ENCODE assay signal across 8 cellular contexts in genomic region chr14:76956253-76957090, GRCh38.
A peak's percentile ranks its signal among the peaks of the same experiment; 100 is the strongest.
DNase-seq lines count a peak whose midpoint lies in the region; ATAC-seq and TF ChIP-seq lines count a peak whose summit lies in the region.

No MANE protein-coding gene starts in this region.

- H3K4me3 ChIP-seq in ACC112 (ENCODE audit: low read depth, low read length) = peak overlapping the region; percentile 52
- peak overlapping the region; percentile 35 to 57 (median 44) for H3K4me3 ChIP-seq in right lobe of liver

- DNase-seq in NCI-H748 treated with DMSO at 0.1 percent for 48 hours (lab: John Stamatoyannopoulos, UW) = peak; percentile 91
- peak; percentile 90 to 92 for DNase-seq in activated CD4-positive, alpha-beta T cell treated with anti-CD3 and anti-CD28 coated beads, Interleukin-2, amount 50 U/mL, for 4 hours
- DNase-seq in right lobe of liver = peak; percentile 93 to 94 (median 94)
- peak; percentile 85 for DNase-seq in stimulated activated CD4-positive, alpha-beta T cell treated with anti-CD3 and anti-CD28 coated beads, Interleukin-4, amount 100 ng/mL, for 1 hour

- peak overlapping the region; percentile 97 for H3K27ac Mint-ChIP-seq in dendritic cell treated with granulocyte-macrophage colony-stimulating factor and Interleukin-4, amounts not matched to agents 40 ng/mL and 50 ng/mL, for 4 days

- no peaks in the 10 kb centered on the region for H3K27me3 Mint-ChIP-seq in dendritic cell treated with granulocyte-macrophage colony-stimulating factor and Interleukin-4, amounts not matched to agents 40 ng/mL and 50 ng/mL, for 4 days

- H3K36me3 Mint-ChIP-seq in dendritic cell treated with granulocyte-macrophage colony-stimulating factor and Interleukin-4, amounts not matched to agents 40 ng/mL and 50 ng/mL, for 4 days (ENCODE audit: low read depth) = no peaks in the 10 kb centered on the region

- TF ChIP-seq CTCF in right lobe of liver (IDR thresholded peaks at IDR 0.05) = peak in 2 of 4 donors; percentile 10 to 28

- H3K4me1 Mint-ChIP-seq in dendritic cell treated with granulocyte-macrophage colony-stimulating factor and Interleukin-4, amounts not matched to agents 40 ng/mL and 50 ng/mL, for 4 days (ENCODE audit: low read depth) = peaks cover 81% of the 10 kb centered on the region

- WGBS in right lobe of liver (ENCODE audit: insufficient coverage, low coverage, low lambda C conversion rate, missing lambda C conversion rate) = 4% methylated on average over 5 of the region's 51 CpGs

- no peaks in the 10 kb centered on the region for H3K27me3 ChIP-seq in ACC112 (ENCODE audit: insufficient read depth, low read length)
- H3K27me3 ChIP-seq in right lobe of liver = no peaks in the 10 kb centered on the region

- no peaks in the 10 kb centered on the region for H3K79me2 ChIP-seq in ACC112 (ENCODE audit: control insufficient read depth, insufficient read depth, low read length, unreplicated experiment)

- intact Hi-C loops in dendritic cell treated with granulocyte-macrophage colony-stimulating factor and Interleukin-4, amounts not matched to agents 40 ng/mL and 50 ng/mL, for 4 days (cut with micrococcal nuclease) = loop anchor here (2.0 to 5.0 kb wide), 3 partner anchors 38 to 86 kb away; partner anchors contain the start of gene IRF2BPL
- intact Hi-C loops in right lobe of liver (cut with DNase I) = loop anchor here in 1 of 2 donors (10.0 kb wide), 1 partner anchor 68 kb away; the partner anchor contains the start of gene IRF2BPL

- H3K4me1 ChIP-seq in ACC112 (ENCODE audit: control insufficient read depth, insufficient read depth, low read length, unreplicated experiment) (peaks cover 58% of the 10 kb centered on the region), right lobe of liver (peaks cover 0 to 45% (median 16%) of the 10 kb centered on the region in 4 donors)

- H2AFZ ChIP-seq in ACC112 (ENCODE audit: low read length, unreplicated experiment) = peak overlapping the region; percentile 28

- H3K4me3 Mint-ChIP-seq in dendritic cell treated with granulocyte-macrophage colony-stimulating factor and Interleukin-4, amounts not matched to agents 40 ng/mL and 50 ng/mL, for 4 days = peak overlapping the region; percentile 66

- peak; percentile 71 for TF ChIP-seq POLR2A in GM18951 (IDR thresholded peaks at IDR 0.05; ENCODE audit: extremely low read depth, insufficient read depth, insufficient read length)
- TF ChIP-seq POLR2A in right lobe of liver (IDR thresholded peaks at IDR 0.05) = peak; percentile 58

- H3K36me3 ChIP-seq in ACC112 (ENCODE audit: insufficient read depth, low read length) (no peaks in the 10 kb centered on the region), right lobe of liver (no peaks in the 10 kb centered on the region)

- peak; percentile 37 for ATAC-seq in HG03521 (IDR thresholded peaks at IDR 0.05; ENCODE audit: unreplicated experiment)
- peak; percentile 69 to 82 (median 78) for ATAC-seq in right lobe of liver

- H3K9me3 ChIP-seq in right lobe of liver = no peaks in the 10 kb centered on the region

- no peaks in the 10 kb centered on the region for H3K9me3 Mint-ChIP-seq in dendritic cell treated with granulocyte-macrophage colony-stimulating factor and Interleukin-4, amounts not matched to agents 40 ng/mL and 50 ng/mL, for 4 days

- H3K27ac ChIP-seq in ACC112 (ENCODE audit: low read depth, low read length) = peak overlapping the region; percentile 94
- peak overlapping the region; percentile 90 to 93 (median 92) for H3K27ac ChIP-seq in right lobe of liver

- in situ Hi-C loops in GM18951 (cut with MboI; ENCODE audit: low sequenced_read_pairs, unreplicated experiment) = no loop called here

Comparison
In these comparisons a context has a peak if more than half of its experiments do, and no peak if none do; other contexts are left out.
1. Peak in every context shown above with its lines: DNase-seq, ATAC-seq, H3K4me3 ChIP-seq and H3K27ac ChIP-seq.